17 cellular contexts compared by ENCODE assay signal in genomic region chr7:101419831-101420230, GRCh38. TPM values are rescaled to one million over a fixed set of nuclear protein-coding genes. Genes with fewer than 3 reads are reported as not detected.
DNase-seq lines count a peak whose midpoint lies in the region; ATAC-seq and TF ChIP-seq lines count a peak whose summit lies in the region.
"Had no signal": no experiment of that assay in that cellular context is flagged by ENCODE, and none has a peak within 500 bp of the region (broad histone marks: within the 10 kb centered on the region; RNA-seq: fewer than 3 reads in every experiment).

No MANE protein-coding gene starts in this region.

- TF ChIP-seq CTCF in Panc1 (IDR thresholded peaks at IDR 0.05) (no peak), neural progenitor cell (IDR thresholded peaks at IDR 0.05) (no peak), BE2C (IDR thresholded peaks at IDR 0.05; ENCODE audit: low read depth, low read length) (no peak)

- H3K27ac ChIP-seq in Panc1 (ENCODE audit: low read length) (no peak overlapping the region), neural progenitor cell (no peak overlapping the region)
- H3K27ac ChIP-seq: A549, BLaER1, C4-2B had no signal

- no peaks in the 10 kb centered on the region for H3K9me3 Mint-ChIP-seq in neural progenitor cell
- H3K9me3 Mint-ChIP-seq: CD8-positive, alpha-beta T cell; GM23338 had no signal

- peaks cover 11% of the 10 kb centered on the region for H3K36me3 Mint-ChIP-seq in neural progenitor cell
- H3K36me3 Mint-ChIP-seq: CD4-positive, CD25-positive, alpha-beta regulatory T cell; CD8-positive, alpha-beta T cell had no signal

- CTCF ChIA-PET in Panc1 (lab: Charles Lee): no interaction called here

- intact Hi-C loops in Panc1 (cut with micrococcal nuclease; ENCODE audit: unreplicated experiment): loop anchor here (10.0 kb wide), 1 partner anchor 55 kb away; the partner anchor contains the start of gene COL26A1

- no peaks in the 10 kb centered on the region for H3K79me2 ChIP-seq in neural progenitor cell (ENCODE audit: low read depth)

- H3K9me3 ChIP-seq in Panc1 (ENCODE audit: control insufficient read depth, insufficient read depth, low read depth, low read length) (no peaks in the 10 kb centered on the region), neural progenitor cell (ENCODE audit: low read depth) (no peaks in the 10 kb centered on the region), BE2C (no peaks in the 10 kb centered on the region)
- H3K9me3 ChIP-seq: A549, BLaER1, Caco-2 had no signal

- H3K4me1 ChIP-seq in Panc1 (ENCODE audit: control insufficient read depth, insufficient read depth, low read length) (no peaks in the 10 kb centered on the region), neural progenitor cell (no peaks in the 10 kb centered on the region), BE2C (no peaks in the 10 kb centered on the region)
- H3K4me1 ChIP-seq: A549, BLaER1 had no signal

- DNase-seq in AG20443 (ENCODE audit: low spot score) (peak; percentile 3), Panc1 (ENCODE audit: low read depth, low spot score) (no peak), neural progenitor cell (ENCODE audit: low spot score) (no peak), BE2C (no peak)
- DNase-seq: 8988T; ACHN; CD4-positive, CD25-positive, alpha-beta regulatory T cell; CD8-positive, alpha-beta T cell; DMS153; HCEC 1CT had no signal

- peaks cover 3% of the 10 kb centered on the region for H4K20me1 ChIP-seq in neural progenitor cell (ENCODE audit: low read depth)
- H4K20me1 ChIP-seq: BLaER1 had no signal

- no peaks in the 10 kb centered on the region for H3K27me3 Mint-ChIP-seq in neural progenitor cell (ENCODE audit: insufficient read depth, low read depth)

- no peaks in the 10 kb centered on the region for H3K27me3 ChIP-seq in Panc1 (ENCODE audit: control insufficient read depth, insufficient read depth, low read length)
- H3K27me3 ChIP-seq in neural progenitor cell: no peaks in the 10 kb centered on the region
- no peaks in the 10 kb centered on the region for H3K27me3 ChIP-seq in BE2C
- H3K27me3 ChIP-seq: BLaER1 had no signal

- H3K36me3 ChIP-seq in Panc1 (ENCODE audit: control insufficient read depth, insufficient read depth, low read length) (no peaks in the 10 kb centered on the region), neural progenitor cell (no peaks in the 10 kb centered on the region), BE2C (no peaks in the 10 kb centered on the region)
- H3K36me3 ChIP-seq: BLaER1 had no signal

- in situ Hi-C loops in Panc1 (cut with HindIII; ENCODE audit: low pct_unique_long_range_greater_than_20kb, low sequenced_read_pairs): no loop called here

- no TSS peak for BruUV-seq in Panc1 (replicated peaks; lab: Mats Ljungman, UMichigan)

- no peak overlapping the region for H3K4me2 ChIP-seq in neural progenitor cell
- H3K4me2 ChIP-seq: A549, BLaER1, GM23338 had no signal

- no peak overlapping the region for H3K4me3 Mint-ChIP-seq in neural progenitor cell
- H3K4me3 Mint-ChIP-seq: CD4-positive, CD25-positive, alpha-beta regulatory T cell; CD8-positive, alpha-beta T cell; GM23338 had no signal

- POLR2A ChIA-PET in Panc1 (lab: Charles Lee): no interaction called here

- H3K9ac ChIP-seq in neural progenitor cell: no peak overlapping the region
- H3K9ac ChIP-seq: BLaER1 had no signal

- peak overlapping the region; percentile 88 for H3K27ac Mint-ChIP-seq in neural progenitor cell
- H3K27ac Mint-ChIP-seq: CD4-positive, CD25-positive, alpha-beta regulatory T cell; CD8-positive, alpha-beta T cell; GM23338 had no signal

- H2AFZ ChIP-seq in neural progenitor cell (replicated peaks): no peak overlapping the region
- H2AFZ ChIP-seq: GM23338 had no signal

- peaks cover 32% of the 10 kb centered on the region for H3K4me1 Mint-ChIP-seq in neural progenitor cell

- H3K4me3 ChIP-seq in Panc1 (ENCODE audit: low read depth in 2 of 2, low read length in 2 of 2) (no peak overlapping the region), neural progenitor cell (no peak overlapping the region), BE2C (ENCODE audit: low read depth, low read length) (no peak overlapping the region)
- H3K4me3 ChIP-seq: A549, BLaER1, GM23338 had no signal

- H3F3A ChIP-seq in neural progenitor cell (ENCODE audit: low read depth): peaks cover 4% of the 10 kb centered on the region

- ATAC-seq in Panc1 (peak; percentile 44; the same call in 1 of the 2 replicates), GM18909 (IDR thresholded peaks at IDR 0.05; ENCODE audit: poor library complexity, unreplicated experiment) (no peak), HG02798 (IDR thresholded peaks at IDR 0.05; ENCODE audit: poor library complexity, unreplicated experiment) (no peak)
- ATAC-seq: CD8-positive, alpha-beta T cell had no signal

RNA-seq across cellular contexts. Expression of gene COL26A1, which starts 57.2 kb away (rescaled TPM):
- total RNA-seq in Panc1 (2021; ENCODE audit: unreplicated experiment): 25.8 TPM
- polyA plus RNA-seq in Panc1 (2012; ENCODE audit: insufficient read length): 36.4 TPM
- 26.7 and 80.0 TPM in 2 replicates for total RNA-seq in neural progenitor cell (ENCODE audit: low replicate concordance)
- polyA plus RNA-seq in BE2C (2012; ENCODE audit: insufficient read depth, insufficient read length, low read depth): 0.34 TPM
- total RNA-seq: CD4-positive, CD25-positive, alpha-beta regulatory T cell; CD8-positive, alpha-beta T cell had no signal
- polyA plus RNA-seq: CD4-positive, CD25-positive, alpha-beta regulatory T cell had no signal
